ENCODE assay signal across 31 cellular contexts in genomic region chr16:3485821-3486505, GRCh38. TPM values are rescaled to one million over a fixed set of nuclear protein-coding genes. Genes with fewer than 3 reads are reported as not detected.
DNase-seq lines count a peak whose midpoint lies in the region; ATAC-seq and TF ChIP-seq lines count a peak whose summit lies in the region.
"Had no signal": no experiment of that assay in that cellular context is flagged by ENCODE, and none has a peak within 500 bp of the region (broad histone marks: within the 10 kb centered on the region; RNA-seq: fewer than 3 reads in every experiment).

No MANE protein-coding gene starts in this region.

- no peaks in the 10 kb centered on the region for H3K9me3 Mint-ChIP-seq in H9
- H3K9me3 Mint-ChIP-seq in neural progenitor cell, result no peaks in the 10 kb centered on the region
- H3K9me3 Mint-ChIP-seq: activated naive CD4-positive, alpha-beta T cell treated with anti-CD3 and anti-CD28 coated beads for 36 hours; activated T-cell treated with anti-CD3 and anti-CD28 coated beads, Interleukin-2, amount 50 U/mL, for 72 hours; CD8-positive, alpha-beta T cell; dendritic cell treated with granulocyte-macrophage colony-stimulating factor and Interleukin-4, amounts not matched to agents 40 ng/mL and 50 ng/mL, for 4 days; stimulated activated effector memory CD8-positive, alpha-beta T cell treated with anti-CD3 and anti-CD28 coated beads, Interleukin-12 subunit alpha, Interleukin-12 subunit beta, amount 100 ng/mL, for 72 hours had no signal

- H3K23ac ChIP-seq in H9 (ENCODE audit: insufficient read length, low read depth, low read length), result no peak overlapping the region

- H2AFZ ChIP-seq in SK-N-SH (ENCODE audit: low read depth), result no peak overlapping the region
- no peak overlapping the region for H2AFZ ChIP-seq in H9 (ENCODE audit: low read length)
- no peak overlapping the region for H2AFZ ChIP-seq in neural progenitor cell (replicated peaks)

- peaks cover 26 to 57% (median 45%) of the 10 kb centered on the region in 3 experiments; a peak in 6 of 7 replicates for H3K36me3 Mint-ChIP-seq in H9 (ENCODE audit: insufficient read depth in 1 of 3, low read depth in 3 of 3)
- peaks cover 22% of the 10 kb centered on the region for H3K36me3 Mint-ChIP-seq in neural progenitor cell

- no peak overlapping the region for H3K4me2 ChIP-seq in SK-N-SH
- no peak overlapping the region for H3K4me2 ChIP-seq in H9 (ENCODE audit: insufficient read depth, insufficient read length, low read length)
- no peak overlapping the region for H3K4me2 ChIP-seq in neural progenitor cell
- H3K4me2 ChIP-seq: KMS-11 had no signal

- no peak overlapping the region for H3K14ac ChIP-seq in H9 (ENCODE audit: insufficient read depth, low read length)

- no peak overlapping the region for H2AK5ac ChIP-seq in H9 (ENCODE audit: insufficient read length, low read length)

- no peaks in the 10 kb centered on the region for H3K9me2 ChIP-seq in SK-N-SH

- H3K4me3 ChIP-seq in SK-N-SH (ENCODE audit: low read depth in 2 of 2, low read length in 1 of 2), result no peak overlapping the region
- no peak overlapping the region for H3K4me3 ChIP-seq in choroid plexus epithelial cell (ENCODE audit: low read depth, low read length)
- no peak overlapping the region for H3K4me3 ChIP-seq in neural progenitor cell
- H3K4me3 ChIP-seq: breast epithelium, SJSA1 had no signal

- TF ChIP-seq CTCF in SK-N-SH (IDR thresholded peaks at IDR 0.05) (no peak), H9 (conservative IDR thresholded peaks at IDR 0.05) (peak; percentile 38; the same call in 2 of the 3 replicates), choroid plexus epithelial cell (conservative IDR thresholded peaks at IDR 0.05; ENCODE audit: low read depth, low read length) (peak; percentile 6), neural progenitor cell (IDR thresholded peaks at IDR 0.05) (no peak)

- H3K23me2 ChIP-seq in H9 (ENCODE audit: insufficient read length, low read depth, low read length, poor library complexity, severe bottlenecking), result no peaks in the 10 kb centered on the region

- no peak overlapping the region for H2BK5ac ChIP-seq in H9 (ENCODE audit: insufficient read length, low read length)

- no peak overlapping the region for H3K4ac ChIP-seq in H9 (ENCODE audit: low read depth, low read length)

- H3K4me1 ChIP-seq in SK-N-SH (ENCODE audit: control insufficient read depth in 1 of 2, insufficient read depth in 2 of 2, low read depth in 1 of 2, low read length in 1 of 2) (peaks cover 0 to 20% of the 10 kb centered on the region in 2 experiments; a peak in 1 of 4 replicates), H9 (ENCODE audit: insufficient read depth, low read length) (no peaks in the 10 kb centered on the region), neural progenitor cell (no peaks in the 10 kb centered on the region)
- H3K4me1 ChIP-seq: breast epithelium, SJSA1 had no signal

- H4K91ac ChIP-seq in H9 (ENCODE audit: insufficient read length, low read depth, low read length), result no peak overlapping the region

- H3K4me1 Mint-ChIP-seq in H9 (peaks cover 8% of the 10 kb centered on the region in 2 experiments), neural progenitor cell (peaks cover 2% of the 10 kb centered on the region)
- H3K4me1 Mint-ChIP-seq: activated CD8-positive, alpha-beta memory T cell treated with anti-CD3 and anti-CD28 coated beads, Interleukin-2, amount 10 ng/mL, durations not matched to agents 7 days and 5 days had no signal

- no peak for TF ChIP-seq EP300 in SK-N-SH (IDR thresholded peaks at IDR 0.05; ENCODE audit: borderline replicate concordance in 1 of 2, low read depth in 1 of 2, low read length in 1 of 2)

- CTCF ChIA-PET in SK-N-SH (lab: Yijun Ruan, JAX), result no interaction called here

- H3K27me3 Mint-ChIP-seq in H9 (ENCODE audit: low read depth), result no peaks in the 10 kb centered on the region
- no peaks in the 10 kb centered on the region for H3K27me3 Mint-ChIP-seq in neural progenitor cell (ENCODE audit: insufficient read depth, low read depth)
- H3K27me3 Mint-ChIP-seq: activated CD8-positive, alpha-beta memory T cell treated with anti-CD3 and anti-CD28 coated beads, Interleukin-2, amount 10 ng/mL, durations not matched to agents 7 days and 5 days; dendritic cell treated with granulocyte-macrophage colony-stimulating factor and Interleukin-4, amounts not matched to agents 40 ng/mL and 50 ng/mL, for 4 days had no signal

- H3K27ac Mint-ChIP-seq in H9, result no peak overlapping the region
- H3K27ac Mint-ChIP-seq in neural progenitor cell, result no peak overlapping the region
- H3K27ac Mint-ChIP-seq: activated CD8-positive, alpha-beta memory T cell treated with anti-CD3 and anti-CD28 coated beads, Interleukin-2, amount 10 ng/mL, durations not matched to agents 7 days and 5 days; activated naive CD4-positive, alpha-beta T cell treated with anti-CD3 and anti-CD28 coated beads for 36 hours; activated T-cell treated with anti-CD3 and anti-CD28 coated beads, Interleukin-2, amount 50 U/mL, for 72 hours; CD8-positive, alpha-beta T cell; dendritic cell treated with granulocyte-macrophage colony-stimulating factor and Interleukin-4, amounts not matched to agents 40 ng/mL and 50 ng/mL, for 4 days; stimulated activated effector memory CD8-positive, alpha-beta T cell treated with anti-CD3 and anti-CD28 coated beads, Interleukin-12 subunit alpha, Interleukin-12 subunit beta, amount 100 ng/mL, for 72 hours had no signal

- WGBS in SK-N-SH (ENCODE audit: low lambda C conversion rate), result 91% methylated on average over 11 of the region's 20 CpGs
- no CpG with 5 or more reads among the region's 20 CpGs for WGBS in H9 (ENCODE audit: extremely low coverage, insufficient read length, low lambda C conversion rate)

- H3F3A ChIP-seq in SK-N-SH (replicated peaks; ENCODE audit: insufficient read depth) (no peaks in the 10 kb centered on the region), neural progenitor cell (ENCODE audit: low read depth) (no peaks in the 10 kb centered on the region)

- H3K9ac ChIP-seq in SK-N-SH (no peak overlapping the region), H9 (ENCODE audit: extremely low read depth, insufficient read length, low read length) (no peak overlapping the region), neural progenitor cell (no peak overlapping the region)
- H3K9ac ChIP-seq: KMS-11 had no signal

- no peak overlapping the region for H4K5ac ChIP-seq in H9 (ENCODE audit: insufficient read length, low read depth, low read length)

- H4K20me1 ChIP-seq in SK-N-SH (ENCODE audit: insufficient read depth) (peaks cover 8% of the 10 kb centered on the region), H9 (ENCODE audit: control insufficient read depth, insufficient read depth, insufficient read length) (no peaks in the 10 kb centered on the region), neural progenitor cell (ENCODE audit: low read depth) (peaks cover 15% of the 10 kb centered on the region)

- H3K27me3 ChIP-seq in SK-N-SH (ENCODE audit: insufficient read depth) (no peaks in the 10 kb centered on the region), H9 (ENCODE audit: insufficient read depth, low read length) (no peaks in the 10 kb centered on the region), neural progenitor cell (no peaks in the 10 kb centered on the region)
- H3K27me3 ChIP-seq: breast epithelium, SJSA1 had no signal

- DNase-seq in SK-N-SH (peak; percentile 21), H9 (no peak), choroid plexus epithelial cell (ENCODE audit: low read depth) (no peak), neural progenitor cell (ENCODE audit: low spot score) (peak; percentile 29), globus pallidus (ENCODE audit: low spot score) (no peak)
- DNase-seq: activated CD4-positive, alpha-beta T cell treated with anti-CD3 and anti-CD28 coated beads for 48 hours; activated CD8-positive, alpha-beta memory T cell treated with anti-CD3 and anti-CD28 coated beads, Interleukin-2, amount 10 ng/mL, durations not matched to agents 7 days and 5 days; activated naive CD4-positive, alpha-beta T cell treated with anti-CD3 and anti-CD28 coated beads for 36 hours; activated T-cell treated with anti-CD3 and anti-CD28 coated beads, Interleukin-2, amount 50 U/mL, for 72 hours; AML-193; CD8-positive, alpha-beta T cell; DMS79; NCI-H146; NCI-H2171; NCI-H524 treated with DMSO at 0.1 percent for 48 hours; occipital lobe; stimulated activated CD4-positive, alpha-beta T cell treated with anti-CD3 and anti-CD28 coated beads, Interleukin-2, amount 100 ng/mL, for 48 hours had no signal

- H2BK20ac ChIP-seq in H9 (ENCODE audit: low read depth, low read length, poor library complexity, severe bottlenecking), result no peak overlapping the region

- H3K18ac ChIP-seq in H9 (ENCODE audit: insufficient read length, low read depth, low read length), result no peak overlapping the region

- H3K4me3 Mint-ChIP-seq in H9 (no peak overlapping the region), neural progenitor cell (no peak overlapping the region)
- H3K4me3 Mint-ChIP-seq: activated CD8-positive, alpha-beta memory T cell treated with anti-CD3 and anti-CD28 coated beads, Interleukin-2, amount 10 ng/mL, durations not matched to agents 7 days and 5 days; activated naive CD4-positive, alpha-beta T cell treated with anti-CD3 and anti-CD28 coated beads for 36 hours; activated T-cell treated with anti-CD3 and anti-CD28 coated beads, Interleukin-2, amount 50 U/mL, for 72 hours; CD8-positive, alpha-beta T cell; dendritic cell treated with granulocyte-macrophage colony-stimulating factor and Interleukin-4, amounts not matched to agents 40 ng/mL and 50 ng/mL, for 4 days; stimulated activated effector memory CD8-positive, alpha-beta T cell treated with anti-CD3 and anti-CD28 coated beads, Interleukin-12 subunit alpha, Interleukin-12 subunit beta, amount 100 ng/mL, for 72 hours had no signal

- H2BK12ac ChIP-seq in H9 (ENCODE audit: insufficient read length, low read depth, low read length), result no peak overlapping the region

- H3T11ph ChIP-seq in H9 (ENCODE audit: low read length), result no peak overlapping the region

- no peak overlapping the region for H2BK120ac ChIP-seq in H9 (ENCODE audit: low read depth, low read length, poor library complexity, severe bottlenecking)

- ATAC-seq in SK-N-SH treated with all-trans-retinoic acid at 6 μM for 48 hours, result no peak
- ATAC-seq in HG03280 (IDR thresholded peaks at IDR 0.05; ENCODE audit: unreplicated experiment), result no peak
- no peak for ATAC-seq in HG02642 (IDR thresholded peaks at IDR 0.05; ENCODE audit: poor library complexity, unreplicated experiment)
- ATAC-seq: activated CD8-positive, alpha-beta memory T cell treated with anti-CD3 and anti-CD28 coated beads, Interleukin-2, amount 10 ng/mL, durations not matched to agents 7 days and 5 days; activated T-cell treated with anti-CD3 and anti-CD28 coated beads, Interleukin-2, amount 50 U/mL, for 72 hours; CD8-positive, alpha-beta T cell; stimulated activated effector memory CD8-positive, alpha-beta T cell treated with anti-CD3 and anti-CD28 coated beads, Interleukin-12 subunit alpha, Interleukin-12 subunit beta, amount 100 ng/mL, for 72 hours had no signal

- no peak overlapping the region for H3K56ac ChIP-seq in H9 (ENCODE audit: insufficient read length, low read depth, low read length)

- TF ChIP-seq RAD21 in SK-N-SH (IDR thresholded peaks at IDR 0.05; ENCODE audit: low read length), result no peak

- peaks cover 9 to 61% of the 10 kb centered on the region in 2 experiments for H3K36me3 ChIP-seq in SK-N-SH (replicated peaks in 1 of 2; ENCODE audit: control insufficient read depth in 1 of 2, insufficient read depth in 2 of 2, low read length in 1 of 2)
- no peaks in the 10 kb centered on the region for H3K36me3 ChIP-seq in neural progenitor cell

- H3K79me2 ChIP-seq in SK-N-SH (ENCODE audit: insufficient read depth) (peaks cover 7% of the 10 kb centered on the region; the same call in 1 of the 2 replicates), H9 (ENCODE audit: insufficient read depth, low read length) (no peaks in the 10 kb centered on the region), neural progenitor cell (ENCODE audit: low read depth) (no peaks in the 10 kb centered on the region)

- H4K8ac ChIP-seq in H9 (replicated peaks; ENCODE audit: insufficient read length, low read depth, low read length), result no peak overlapping the region

- H3K79me1 ChIP-seq in H9 (ENCODE audit: insufficient read depth, low read depth, low read length, poor library complexity, severe bottlenecking), result no peaks in the 10 kb centered on the region

- POLR2A ChIA-PET in SK-N-SH (lab: Yijun Ruan, JAX), result no interaction called here

- H3K27ac ChIP-seq in SK-N-SH (ENCODE audit: low read depth in 2 of 2, low read length in 1 of 2), result no peak overlapping the region
- H3K27ac ChIP-seq in H9 (ENCODE audit: insufficient read length, low read depth, low read length), result no peak overlapping the region
- no peak overlapping the region for H3K27ac ChIP-seq in neural progenitor cell
- H3K27ac ChIP-seq: breast epithelium, KMS-11, SJSA1 had no signal

- no peak overlapping the region for H2BK15ac ChIP-seq in H9 (ENCODE audit: low read depth, low read length)

- no peaks in the 10 kb centered on the region for H3K9me3 ChIP-seq in SK-N-SH
- no peaks in the 10 kb centered on the region for H3K9me3 ChIP-seq in H9 (ENCODE audit: control insufficient read depth, low read depth, low read length)
- no peaks in the 10 kb centered on the region for H3K9me3 ChIP-seq in neural progenitor cell (ENCODE audit: low read depth)
- H3K9me3 ChIP-seq: breast epithelium, SJSA1 had no signal

RNA-seq across cellular contexts. Expression of gene C16orf90, which starts 9.3 kb away (rescaled TPM):
- not detected in 2 replicates for polyA plus RNA-seq in SK-N-SH (2012; rRNA removed)
- polyA plus RNA-seq in SK-N-SH (2012; cell fraction: cytosol; rRNA removed), result not detected in 2 replicates
- polyA plus RNA-seq in SK-N-SH (2012; cell fraction: nucleus; rRNA removed), result not detected in 2 replicates
- total RNA-seq in H9 (2021), result not detected in 2 replicates
- total RNA-seq in neural progenitor cell (ENCODE audit: low replicate concordance), result not detected in 2 replicates
- total RNA-seq: activated CD8-positive, alpha-beta memory T cell treated with anti-CD3 and anti-CD28 coated beads, Interleukin-2, amount 10 ng/mL, durations not matched to agents 7 days and 5 days; activated naive CD4-positive, alpha-beta T cell treated with anti-CD3 and anti-CD28 coated beads for 36 hours; activated T-cell treated with anti-CD3 and anti-CD28 coated beads, Interleukin-2, amount 50 U/mL, for 72 hours; breast epithelium; CD8-positive, alpha-beta T cell; glomerular endothelial cell; HT1080; lung microvascular endothelial cell; occipital lobe; SJSA1; T-helper 1 cell treated with Interleukin-12 subunit alpha and Interleukin-12 subunit beta and Interleukin-4 antibody, amounts not matched to agents 30 ng/mL and 1 ng/mL, for 36 hours; urinary bladder had no signal
- polyA plus RNA-seq: keratinocyte, urinary bladder had no signal

RNA-seq across cellular contexts. Expression of gene CLUAP1, which starts 14.8 kb away (rescaled TPM):
- 18.0 and 19.5 TPM in 2 replicates for polyA plus RNA-seq in SK-N-SH (2012; rRNA removed)
- polyA plus RNA-seq in SK-N-SH (2012; cell fraction: cytosol; rRNA removed), result 24.9 and 42.8 TPM in 2 replicates
- 11.8 and 20.5 TPM in 2 replicates for polyA plus RNA-seq in SK-N-SH (2012; cell fraction: nucleus; rRNA removed)
- total RNA-seq in H9 (2021), result 10.6 and 13.4 TPM in 2 replicates
- total RNA-seq in neural progenitor cell (ENCODE audit: low replicate concordance), result 26.7 and 40.8 TPM in 2 replicates

RNA-seq across cellular contexts. Expression of gene NAA60, which starts 42.5 kb away (rescaled TPM):
- 17.2 and 21.5 TPM in 2 replicates for polyA plus RNA-seq in SK-N-SH (2012; rRNA removed)
- 17.2 and 23.6 TPM in 2 replicates for polyA plus RNA-seq in SK-N-SH (2012; cell fraction: cytosol; rRNA removed)
- 33.4 and 41.1 TPM in 2 replicates for polyA plus RNA-seq in SK-N-SH (2012; cell fraction: nucleus; rRNA removed)
- total RNA-seq in H9 (2021), result 49.3 and 50.4 TPM in 2 replicates
- 14.8 and 21.3 TPM in 2 replicates for total RNA-seq in neural progenitor cell (ENCODE audit: low replicate concordance)

RNA-seq across cellular contexts. Expression of gene ZNF597, which starts 42.7 kb away (rescaled TPM):
- polyA plus RNA-seq in SK-N-SH (2012; rRNA removed), result 1.1 and 1.3 TPM in 2 replicates
- 1.3 and 1.6 TPM in 2 replicates for polyA plus RNA-seq in SK-N-SH (2012; cell fraction: cytosol; rRNA removed)
- polyA plus RNA-seq in SK-N-SH (2012; cell fraction: nucleus; rRNA removed), result 0.83 and 1.8 TPM in 2 replicates
- total RNA-seq in H9 (2021) (3.4 and 3.5 TPM in 2 replicates), neural progenitor cell (ENCODE audit: low replicate concordance) (1.4 and 2.2 TPM in 2 replicates)

Comparison
In these comparisons a context has a peak if more than half of its experiments do, and no peak if none do; other contexts are left out.
1. DNase-seq: peak in SK-N-SH (single experiment) and neural progenitor cell (single experiment); none in H9 (single experiment), choroid plexus epithelial cell (single experiment) and globus pallidus (single experiment).
2. CTCF ChIP-seq: peak in H9 (single experiment) and choroid plexus epithelial cell (single experiment); none in SK-N-SH (single experiment) and neural progenitor cell (single experiment).